7 cellular contexts compared by ENCODE assay signal in the genomic region with DNA sequence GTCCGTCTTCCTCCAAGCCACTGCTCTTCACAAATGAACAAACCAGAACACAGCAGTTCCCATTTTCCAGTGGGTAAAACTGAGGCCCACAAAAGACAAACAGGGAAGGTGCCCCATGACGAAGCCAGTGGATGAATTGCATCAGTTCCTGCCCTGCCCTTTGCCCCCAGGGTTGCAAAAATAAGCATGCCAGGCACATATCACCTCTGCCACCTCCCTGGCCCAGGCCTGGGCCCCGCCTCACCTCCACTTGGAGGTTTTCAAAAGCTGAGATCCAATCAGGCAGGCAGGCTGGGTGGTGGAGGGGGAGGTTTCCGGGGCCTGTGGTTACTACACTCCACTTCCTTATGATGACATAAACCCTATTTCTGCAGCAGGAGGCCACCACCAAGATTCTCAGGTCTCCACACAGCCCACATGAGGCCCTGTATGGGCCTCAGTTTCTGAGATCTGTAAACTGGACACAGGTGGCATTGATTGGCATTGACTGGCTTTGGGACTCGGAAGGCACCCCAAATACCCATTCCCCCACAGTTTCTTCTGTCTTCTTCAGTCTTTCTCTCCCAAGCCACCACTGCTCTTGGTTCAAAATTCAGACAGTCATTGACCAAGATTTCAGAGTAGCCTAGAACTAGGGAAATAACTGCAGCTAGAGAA. TPM values are rescaled to one million over a fixed set of nuclear protein-coding genes. Genes with fewer than 3 reads are reported as not detected.
DNase-seq lines count a peak whose midpoint lies in the region; ATAC-seq and TF ChIP-seq lines count a peak whose summit lies in the region.

No MANE protein-coding gene starts in this region.

- H3K27me3 ChIP-seq in PC-9 (ENCODE audit: insufficient read depth, low read depth) = no peaks in the 10 kb centered on the region

- DNase-seq in PC-9 (peak; percentile 69 to 76), left ventricle myocardium superior (peak; percentile 57), islet precursor cell (no peak)
- peak; percentile 72 to 79 for DNase-seq in activated T-helper 1 cell treated with anti-CD3 and anti-CD28 coated beads, Interleukin-2, amount 50 U/mL, for 16 hours (ENCODE audit: low read depth in 1 of 2, low spot score in 1 of 2)
- DNase-seq in stimulated activated CD4-positive, alpha-beta T cell treated with anti-CD3 and anti-CD28 coated beads, TNF-alpha, amount 100 ng/mL, for 1 hour (ENCODE audit: low read depth in 3 of 3, low spot score in 1 of 3) = peak; percentile 68 to 75 (median 69)

- peaks cover 42% of the 10 kb centered on the region for H3K4me1 ChIP-seq in PC-9 (replicated peaks; ENCODE audit: insufficient read depth)

- H3K4me2 ChIP-seq in PC-9 = peak overlapping the region; percentile 45

- H3F3A ChIP-seq in PC-9 (ENCODE audit: insufficient read depth, low read depth) = peaks cover 27% of the 10 kb centered on the region; the same call in 1 of the 2 replicates

- POLR2A ChIA-PET in PC-9 (lab: Charles Lee; ENCODE audit: unreplicated experiment) = interaction anchor here (0.5 to 0.8 kb wide), 3 partner anchors 27 to 101 kb away, joined by 3 to 10 read pairs (median 3); no protein-coding TSS in a partner anchor

- no peaks in the 10 kb centered on the region for H3K9me3 ChIP-seq in PC-9 (ENCODE audit: insufficient read depth, low read depth)

- TSS peak; percentile 47 for BruUV-seq in PC-9 (replicated peaks; lab: Mats Ljungman, UMichigan)

- H3K4me3 ChIP-seq in PC-9 = no peak overlapping the region

- CTCF ChIA-PET in PC-9 (lab: Charles Lee) = interaction anchor here (1.0 kb wide), 1 partner anchor 94 kb away, joined by 6 read pairs; no protein-coding TSS in a partner anchor

- H2AFZ ChIP-seq in PC-9 = no peak overlapping the region

- ATAC-seq in HG03159 (IDR thresholded peaks at IDR 0.05; ENCODE audit: unreplicated experiment) = peak; percentile 64
- ATAC-seq in left ventricle myocardium superior = peak; percentile 35

- no peaks in the 10 kb centered on the region for H3K79me2 ChIP-seq in PC-9 (ENCODE audit: low read depth)

- H3K27ac ChIP-seq in PC-9 = peak overlapping the region; percentile 73

- no peaks in the 10 kb centered on the region for H3K9me2 ChIP-seq in PC-9 (ENCODE audit: insufficient read depth)

- no peaks in the 10 kb centered on the region for H4K20me1 ChIP-seq in PC-9 (ENCODE audit: insufficient read depth)

- TF ChIP-seq CTCF in PC-9 (conservative IDR thresholded peaks at IDR 0.05) = no peak

- intact Hi-C loops in PC-9 (cut with micrococcal nuclease; ENCODE audit: unreplicated experiment) = no loop called here
- intact Hi-C loops in left ventricle myocardium superior (cut with micrococcal nuclease) = no loop called here

- H3K36me3 ChIP-seq in PC-9 (ENCODE audit: low read depth) = no peaks in the 10 kb centered on the region

- peak; percentile 62 for TF ChIP-seq POLR2A in GM19099 (IDR thresholded peaks at IDR 0.05; ENCODE audit: extremely low read depth, insufficient read length, low read depth)

RNA-seq across cellular contexts. Expression of a gene that starts 4.1 kb away (rescaled TPM):
- total RNA-seq in PC-9 (2021) (1.9 and 3.7 TPM in 2 replicates), left ventricle myocardium superior (0.45 TPM)
